ENCODE assay signal across 1 cellular context in the genomic region with DNA sequence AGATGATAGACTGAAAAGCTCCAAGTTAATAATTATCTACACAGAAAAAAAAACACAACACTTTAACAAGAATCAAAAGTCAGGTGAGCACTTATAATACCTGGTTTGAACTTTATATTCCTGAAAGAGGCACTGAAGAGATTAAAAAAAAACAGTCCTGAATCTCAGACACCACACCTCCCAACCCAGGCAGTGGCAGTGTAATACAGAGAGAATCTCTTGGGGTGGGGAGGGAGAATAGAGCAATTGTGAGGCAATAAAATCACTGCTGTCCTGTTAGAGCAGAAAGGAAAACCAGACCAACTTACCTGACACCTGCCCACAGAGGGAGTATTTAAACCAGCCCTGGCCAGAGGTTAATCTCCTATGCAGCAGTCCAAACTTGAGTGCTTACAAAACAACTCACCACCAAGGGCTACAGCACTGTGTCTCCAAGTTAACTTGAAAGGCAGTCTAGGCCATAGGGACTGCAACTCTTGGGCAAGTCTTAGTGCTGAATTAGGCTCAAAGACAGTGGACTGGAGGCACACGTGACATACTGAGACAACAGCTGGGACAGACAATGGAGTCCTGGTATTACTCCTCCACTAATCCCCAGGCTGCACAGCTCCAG.
TF ChIP-seq lines count a peak whose summit lies in the region.

No MANE protein-coding gene starts in this region.

TF ChIP-seq in SK-N-SH, 30 proteins besides CTCF, POLR2A, EP300 and RAD21 (continued from another document):
- TF ChIP-seq CHD2 (IDR thresholded peaks at IDR 0.05; ENCODE audit: low read length, partially characterized antibody) = no peak
- TF ChIP-seq MEF2A (IDR thresholded peaks at IDR 0.05; ENCODE audit: borderline replicate concordance, low read depth) = no peak
- no peak for TF ChIP-seq MXI1 (IDR thresholded peaks at IDR 0.05; ENCODE audit: low read depth, low read length)
- no peak for TF ChIP-seq FOXJ3 (CRISPR knock-in tag; IDR thresholded peaks at IDR 0.05)
- TF ChIP-seq NRF1 (IDR thresholded peaks at IDR 0.05; ENCODE audit: low read depth, low read length) = no peak
- TF ChIP-seq TCF12 (IDR thresholded peaks at IDR 0.05) = no peak
- no peak for TF ChIP-seq ZBTB33 (IDR thresholded peaks at IDR 0.05; ENCODE audit: borderline replicate concordance, low read depth)
- no peak for TF ChIP-seq TEAD4 (IDR thresholded peaks at IDR 0.05; ENCODE audit: borderline replicate concordance, insufficient read depth)
- no peak for TF ChIP-seq GATA2 (CRISPR knock-in tag; IDR thresholded peaks at IDR 0.05)
- no peak for TF ChIP-seq GABPA (IDR thresholded peaks at IDR 0.05; ENCODE audit: low read depth)
- no peak for TF ChIP-seq ELF1 (IDR thresholded peaks at IDR 0.05)
- no peak for TF ChIP-seq TAF1 (IDR thresholded peaks at IDR 0.05; ENCODE audit: borderline replicate concordance, low read depth, low read length)
- TF ChIP-seq, protein P1, sequence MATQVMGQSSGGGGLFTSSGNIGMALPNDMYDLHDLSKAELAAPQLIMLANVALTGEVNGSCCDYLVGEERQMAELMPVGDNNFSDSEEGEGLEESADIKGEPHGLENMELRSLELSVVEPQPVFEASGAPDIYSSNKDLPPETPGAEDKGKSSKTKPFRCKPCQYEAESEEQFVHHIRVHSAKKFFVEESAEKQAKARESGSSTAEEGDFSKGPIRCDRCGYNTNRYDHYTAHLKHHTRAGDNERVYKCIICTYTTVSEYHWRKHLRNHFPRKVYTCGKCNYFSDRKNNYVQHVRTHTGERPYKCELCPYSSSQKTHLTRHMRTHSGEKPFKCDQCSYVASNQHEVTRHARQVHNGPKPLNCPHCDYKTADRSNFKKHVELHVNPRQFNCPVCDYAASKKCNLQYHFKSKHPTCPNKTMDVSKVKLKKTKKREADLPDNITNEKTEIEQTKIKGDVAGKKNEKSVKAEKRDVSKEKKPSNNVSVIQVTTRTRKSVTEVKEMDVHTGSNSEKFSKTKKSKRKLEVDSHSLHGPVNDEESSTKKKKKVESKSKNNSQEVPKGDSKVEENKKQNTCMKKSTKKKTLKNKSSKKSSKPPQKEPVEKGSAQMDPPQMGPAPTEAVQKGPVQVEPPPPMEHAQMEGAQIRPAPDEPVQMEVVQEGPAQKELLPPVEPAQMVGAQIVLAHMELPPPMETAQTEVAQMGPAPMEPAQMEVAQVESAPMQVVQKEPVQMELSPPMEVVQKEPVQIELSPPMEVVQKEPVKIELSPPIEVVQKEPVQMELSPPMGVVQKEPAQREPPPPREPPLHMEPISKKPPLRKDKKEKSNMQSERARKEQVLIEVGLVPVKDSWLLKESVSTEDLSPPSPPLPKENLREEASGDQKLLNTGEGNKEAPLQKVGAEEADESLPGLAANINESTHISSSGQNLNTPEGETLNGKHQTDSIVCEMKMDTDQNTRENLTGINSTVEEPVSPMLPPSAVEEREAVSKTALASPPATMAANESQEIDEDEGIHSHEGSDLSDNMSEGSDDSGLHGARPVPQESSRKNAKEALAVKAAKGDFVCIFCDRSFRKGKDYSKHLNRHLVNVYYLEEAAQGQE (IDR thresholded peaks at IDR 0.05; ENCODE audit: low read depth, low read length) = no peak
- no peak for TF ChIP-seq POLR2AphosphoS5 (IDR thresholded peaks at IDR 0.05; ENCODE audit: low read depth, low read length)
TF ChIP-seq in SK-N-SH: peak in this region for 0.
